Comparison of ENCODE assay signal across 18 cellular contexts in the genomic region with DNA sequence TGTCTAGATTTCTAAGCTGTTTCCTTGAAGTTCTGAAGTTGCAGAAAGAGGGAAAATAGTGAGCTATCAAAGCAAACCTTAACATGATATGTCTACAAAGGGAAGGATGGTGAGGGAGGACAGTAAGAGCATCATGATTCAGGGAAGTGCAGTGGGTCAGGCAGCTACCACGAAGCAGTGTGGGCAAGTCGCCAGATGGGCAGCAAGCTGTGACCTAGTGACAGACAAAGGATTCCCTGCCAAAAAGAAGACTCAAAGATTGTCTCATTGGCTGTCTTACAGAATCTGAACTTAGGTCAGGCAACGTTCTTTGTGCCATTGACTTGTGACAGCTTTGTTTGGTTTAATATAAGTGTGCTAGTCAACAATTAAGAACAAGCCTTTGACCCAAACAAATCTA.
"Had no signal": no experiment of that assay in that cellular context is flagged by ENCODE, and none has a peak within 500 bp of the region (broad histone marks: within the 10 kb centered on the region; RNA-seq: fewer than 3 reads in every experiment).

No MANE protein-coding gene starts in this region.

- H3K36me3 Mint-ChIP-seq: activated naive CD4-positive, alpha-beta T cell treated with anti-CD3 and anti-CD28 coated beads, Interleukin-2, amount 50 U/mL, for 24 hours; immature natural killer cell had no signal

- H3K27ac Mint-ChIP-seq: activated naive CD4-positive, alpha-beta T cell treated with anti-CD3 and anti-CD28 coated beads, Interleukin-2, amount 50 U/mL, for 24 hours; dendritic cell treated with granulocyte-macrophage colony-stimulating factor and Interleukin-4, amounts not matched to agents 40 ng/mL and 50 ng/mL, for 4 days; effector memory CD8-positive, alpha-beta T cell; immature natural killer cell; stimulated activated naive CD8-positive, alpha-beta T cell treated with anti-CD3 and anti-CD28 coated beads, Interleukin-15, Interleukin-2, amounts not matched to agents 100 ng/mL and 50 ng/mL, for 24 hours; T-helper 2 cell treated with Interferon-gamma antibody and Interleukin-4, amounts not matched to agents 5 μg/mL and 100 μg/mL, for 36 hours had no signal

- H3K27me3 Mint-ChIP-seq: central memory CD8-positive, alpha-beta T cell; dendritic cell treated with granulocyte-macrophage colony-stimulating factor and Interleukin-4, amounts not matched to agents 40 ng/mL and 50 ng/mL, for 4 days; stimulated activated naive CD8-positive, alpha-beta T cell treated with anti-CD3 and anti-CD28 coated beads, Interleukin-15, Interleukin-2, amounts not matched to agents 100 ng/mL and 50 ng/mL, for 24 hours had no signal

- ATAC-seq: activated CD4-positive, CD25-positive, alpha-beta regulatory T cell treated with anti-CD3 and anti-CD28 coated beads, Interleukin-2, amount 50 U/mL, for 24 hours; body of pancreas; effector memory CD8-positive, alpha-beta T cell; left lung had no signal

- DNase-seq: activated CD4-positive, alpha-beta T cell treated with anti-CD3 and anti-CD28 coated beads, Interleukin-2, amount 50 U/mL, for 4 hours; activated effector memory CD4-positive, alpha-beta T cell treated with Interleukin-2 at 50 U/mL for 16 hours; activated T-cell treated with anti-CD3 and anti-CD28 coated beads, Interleukin-2, amount 50 U/mL, for 1 hour; amniotic stem cell; effector memory CD8-positive, alpha-beta T cell; immature natural killer cell; left lung; mesendoderm; stimulated activated CD4-positive, alpha-beta T cell treated with anti-CD3 and anti-CD28 coated beads, Interleukin-4, amount 100 ng/mL, for 1 hour had no signal

- H3K9me3 Mint-ChIP-seq: central memory CD8-positive, alpha-beta T cell; dendritic cell treated with granulocyte-macrophage colony-stimulating factor and Interleukin-4, amounts not matched to agents 40 ng/mL and 50 ng/mL, for 4 days; T-helper 2 cell treated with Interferon-gamma antibody and Interleukin-4, amounts not matched to agents 5 μg/mL and 100 μg/mL, for 36 hours had no signal

- H3K27me3 ChIP-seq: body of pancreas, left lung had no signal

- H3K36me3 ChIP-seq: left lung had no signal

- H3K9me3 ChIP-seq: body of pancreas, left lung had no signal

- H3K4me1 Mint-ChIP-seq: activated naive CD4-positive, alpha-beta T cell treated with anti-CD3 and anti-CD28 coated beads, Interleukin-2, amount 50 U/mL, for 24 hours; central memory CD8-positive, alpha-beta T cell; immature natural killer cell had no signal

- H3K27ac ChIP-seq: body of pancreas, epithelial cell of prostate, left lung had no signal

- H3K4me1 ChIP-seq: body of pancreas, left lung had no signal

- H3K4me3 Mint-ChIP-seq: activated naive CD4-positive, alpha-beta T cell treated with anti-CD3 and anti-CD28 coated beads, Interleukin-2, amount 50 U/mL, for 24 hours; central memory CD8-positive, alpha-beta T cell; dendritic cell treated with granulocyte-macrophage colony-stimulating factor and Interleukin-4, amounts not matched to agents 40 ng/mL and 50 ng/mL, for 4 days; effector memory CD8-positive, alpha-beta T cell; immature natural killer cell; neural crest cell; stimulated activated naive CD8-positive, alpha-beta T cell treated with anti-CD3 and anti-CD28 coated beads, Interleukin-15, Interleukin-2, amounts not matched to agents 100 ng/mL and 50 ng/mL, for 24 hours; T-helper 2 cell treated with Interferon-gamma antibody and Interleukin-4, amounts not matched to agents 5 μg/mL and 100 μg/mL, for 36 hours had no signal

- H3K4me3 ChIP-seq: body of pancreas, left lung had no signal
